28 cellular contexts compared by ENCODE assay signal in genomic region chr3:3605181-3605580, GRCh38.
"Had no signal": no experiment of that assay in that cellular context is flagged by ENCODE, and none has a peak within 500 bp of the region (broad histone marks: within the 10 kb centered on the region; RNA-seq: fewer than 3 reads in every experiment).

No MANE protein-coding gene starts in this region.

- H3K27ac ChIP-seq: left lung, lower lobe of right lung, parathyroid adenoma, psoas muscle, right atrium auricular region, skin epidermis, suprapubic skin, thoracic aorta, tibial artery, upper lobe of right lung had no signal

- H3K4me3 Mint-ChIP-seq: mesothelial cell of epicardium; naive B cell; natural killer cell; stimulated activated effector memory CD8-positive, alpha-beta T cell treated with anti-CD3 and anti-CD28 coated beads, Interleukin-12 subunit alpha, Interleukin-12 subunit beta, amount 100 ng/mL, for 72 hours; stimulated activated naive CD8-positive, alpha-beta T cell treated with anti-CD3 and anti-CD28 coated beads, Interleukin-15, Interleukin-2, amounts not matched to agents 100 ng/mL and 50 ng/mL, for 24 hours had no signal

- H3K27ac Mint-ChIP-seq: mesothelial cell of epicardium; naive B cell; natural killer cell; stimulated activated effector memory CD8-positive, alpha-beta T cell treated with anti-CD3 and anti-CD28 coated beads, Interleukin-12 subunit alpha, Interleukin-12 subunit beta, amount 100 ng/mL, for 72 hours; stimulated activated naive CD8-positive, alpha-beta T cell treated with anti-CD3 and anti-CD28 coated beads, Interleukin-15, Interleukin-2, amounts not matched to agents 100 ng/mL and 50 ng/mL, for 24 hours had no signal

- H3K79me2 ChIP-seq: parathyroid adenoma had no signal

- H3K4me1 Mint-ChIP-seq: naive B cell; natural killer cell; stimulated activated effector memory CD8-positive, alpha-beta T cell treated with anti-CD3 and anti-CD28 coated beads, Interleukin-12 subunit alpha, Interleukin-12 subunit beta, amount 100 ng/mL, for 72 hours had no signal

- H3K27me3 ChIP-seq: left lung, right atrium auricular region, suprapubic skin, tibial artery, upper lobe of right lung had no signal

- H3K4me1 ChIP-seq: left lung, lower lobe of right lung, psoas muscle, right atrium auricular region, tibial artery, upper lobe of right lung had no signal

- H3K36me3 Mint-ChIP-seq: mesothelial cell of epicardium; naive B cell; natural killer cell; stimulated activated effector memory CD8-positive, alpha-beta T cell treated with anti-CD3 and anti-CD28 coated beads, Interleukin-12 subunit alpha, Interleukin-12 subunit beta, amount 100 ng/mL, for 72 hours had no signal

- H3K9me3 ChIP-seq: left lung, lower lobe of right lung, psoas muscle, right atrium auricular region, suprapubic skin, thoracic aorta, tibial artery, upper lobe of right lung had no signal

- H3K36me3 ChIP-seq: left lung, lower lobe of right lung, right atrium auricular region, suprapubic skin, thoracic aorta, tibial artery, upper lobe of right lung had no signal

- H3K4me3 ChIP-seq: left lung, lower lobe of right lung, psoas muscle, right atrium auricular region, skin epidermis, suprapubic skin, thoracic aorta, tibial artery, upper lobe of right lung had no signal

- H3K27me3 Mint-ChIP-seq: stimulated activated naive CD8-positive, alpha-beta T cell treated with anti-CD3 and anti-CD28 coated beads, Interleukin-15, Interleukin-2, amounts not matched to agents 100 ng/mL and 50 ng/mL, for 24 hours had no signal

- H3K9ac ChIP-seq: parathyroid adenoma had no signal

- DNase-seq: head of caudate nucleus; hippocampal formation; kidney glomerular epithelial cell; left cardiac atrium; left lung; lower lobe of right lung; mammary epithelial cell; mesenchymal stem cell; naive B cell; natural killer cell; nucleus accumbens; psoas muscle; stimulated activated CD4-positive, alpha-beta T cell treated with anti-CD3 and anti-CD28 coated beads, Interleukin-12 subunit alpha, Interleukin-12 subunit beta, amount 100 ng/mL, for 4 hours; stimulated activated CD4-positive, alpha-beta T cell treated with anti-CD3 and anti-CD28 coated beads, Interleukin-15, amount 100 ng/mL, for 24 hours; stimulated activated CD4-positive, alpha-beta T cell treated with anti-CD3 and anti-CD28 coated beads, Interleukin-2, amount 100 ng/mL, for 24 hours; stimulated activated CD4-positive, alpha-beta T cell treated with anti-CD3 and anti-CD28 coated beads, Interleukin-4, amount 100 ng/mL, for 24 hours; stimulated activated naive CD4-positive, alpha-beta T cell; tibial artery; trophoblast cell; upper lobe of right lung had no signal

- ATAC-seq: left lung; lower lobe of right lung; natural killer cell; psoas muscle; stimulated activated effector memory CD8-positive, alpha-beta T cell treated with anti-CD3 and anti-CD28 coated beads, Interleukin-12 subunit alpha, Interleukin-12 subunit beta, amount 100 ng/mL, for 72 hours; upper lobe of right lung had no signal
